11 cellular contexts compared by ENCODE assay signal in genomic region chr22:30868663-30869385, GRCh38.
DNase-seq lines count a peak whose midpoint lies in the region; ATAC-seq and TF ChIP-seq lines count a peak whose summit lies in the region.
"Had no signal": no experiment of that assay in that cellular context is flagged by ENCODE, and none has a peak within 500 bp of the region (broad histone marks: within the 10 kb centered on the region; RNA-seq: fewer than 3 reads in every experiment).

No MANE protein-coding gene starts in this region.

- H3K9me3 ChIP-seq in transverse colon = no peaks in the 10 kb centered on the region

- no peaks in the 10 kb centered on the region for H3K27me3 ChIP-seq in transverse colon

- H3K27ac ChIP-seq in transverse colon = no peak overlapping the region

- ATAC-seq in Right ventricle myocardium superior (ENCODE audit: poor library complexity) (no peak), left cardiac atrium (no peak), HG03095 (IDR thresholded peaks at IDR 0.05; ENCODE audit: unreplicated experiment) (no peak), GM19324 (IDR thresholded peaks at IDR 0.05; ENCODE audit: low FRiP score, unreplicated experiment) (no peak)
- ATAC-seq: activated CD8-positive, alpha-beta T cell treated with anti-CD3 and anti-CD28 coated beads, Interleukin-2, amount 10 ng/mL, durations not matched to agents 7 days and 5 days; T-cell had no signal

- intact Hi-C loops in Right ventricle myocardium superior (cut with DNase I) (no loop called here), left cardiac atrium (cut with DNase I) (no loop called here), transverse colon (cut with DNase I; ENCODE audit: low total_unique reads) (no loop called here)

- no peak for TF ChIP-seq EP300 in transverse colon (IDR thresholded peaks at IDR 0.05; ENCODE audit: low read depth)

- in situ Hi-C loops in transverse colon (cut with MboI; ENCODE audit: low pct_ligation_motif_present in 1 of 4, low pct_unique_long_range_greater_than_20kb in 1 of 4, low sequenced_read_pairs in 3 of 4) = no loop called here

- DNase-seq in Right ventricle myocardium superior (peak; percentile 22), left cardiac atrium (no peak), amniotic epithelial cell (ENCODE audit: low read depth) (peak; percentile 68), iris pigment epithelial cell (ENCODE audit: low read depth) (peak; percentile 39), transverse colon (peak; percentile 5), GM20000 (ENCODE audit: low spot score) (no peak)
- DNase-seq: activated CD8-positive, alpha-beta T cell treated with anti-CD3 and anti-CD28 coated beads, Interleukin-2, amount 10 ng/mL, durations not matched to agents 7 days and 5 days; mesendoderm; T-cell had no signal

- H3K4me1 ChIP-seq in transverse colon = no peaks in the 10 kb centered on the region

- WGBS in transverse colon (ENCODE audit: low coverage in 1 of 2), 2 donors = 75 to 87% methylated on average over 3 to 12 of the region's 12 CpGs

- TF ChIP-seq POLR2A in transverse colon (IDR thresholded peaks at IDR 0.05) = no peak

- H3K4me3 ChIP-seq in transverse colon = no peak overlapping the region

- TF ChIP-seq CTCF in transverse colon (IDR thresholded peaks at IDR 0.05) (no peak), GM20000 (IDR thresholded peaks at IDR 0.05; ENCODE audit: extremely low read depth, missing control alignments) (no peak)

- no peaks in the 10 kb centered on the region for H3K36me3 ChIP-seq in transverse colon

Comparison
In these comparisons a context has a peak if more than half of its experiments do, and no peak if none do; other contexts are left out.
1. DNase-seq: peak in Right ventricle myocardium superior (single experiment), amniotic epithelial cell (single experiment), iris pigment epithelial cell (single experiment) and transverse colon (single experiment); none in left cardiac atrium (single experiment) and GM20000 (single experiment).